11 cellular contexts compared by ENCODE assay signal in the genomic region with DNA sequence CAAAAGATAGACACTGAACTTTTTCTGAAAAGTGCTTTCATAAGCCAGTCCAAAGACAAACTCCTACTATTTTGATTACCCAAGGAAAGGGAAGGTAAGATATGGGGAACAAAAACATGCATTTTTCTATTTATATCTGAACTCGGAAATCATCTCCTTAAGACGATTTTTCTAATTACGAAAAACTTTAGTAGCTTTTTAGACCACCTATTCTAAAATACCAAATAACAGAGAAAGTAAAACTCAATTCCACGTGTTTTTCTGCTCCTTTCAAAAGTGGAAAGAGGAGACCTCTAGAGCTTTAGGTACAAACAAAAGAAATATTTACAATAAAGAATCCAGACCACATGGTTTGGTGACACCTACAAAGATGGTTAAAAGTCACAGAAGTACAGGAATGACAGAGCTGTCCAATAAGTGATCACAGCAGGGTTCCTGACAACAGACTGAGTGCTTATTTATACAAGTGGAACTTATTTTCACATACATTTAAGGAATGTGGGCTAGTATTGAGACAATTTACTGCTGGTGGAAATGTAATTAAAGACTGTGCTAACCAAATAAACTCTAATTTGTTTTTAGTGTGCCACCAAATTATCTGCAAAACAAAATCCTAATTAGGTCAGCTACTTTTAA. TPM values are rescaled to one million over a fixed set of nuclear protein-coding genes. Genes with fewer than 3 reads are reported as not detected.
DNase-seq lines count a peak whose midpoint lies in the region; ATAC-seq and TF ChIP-seq lines count a peak whose summit lies in the region.
"Had no signal": no experiment of that assay in that cellular context is flagged by ENCODE, and none has a peak within 500 bp of the region (broad histone marks: within the 10 kb centered on the region; RNA-seq: fewer than 3 reads in every experiment).

No MANE protein-coding gene starts in this region.

- H3K27me3 Mint-ChIP-seq in immature natural killer cell (ENCODE audit: low read depth in 3 of 3), result peaks cover 8 to 11% (median 8%) of the 10 kb centered on the region in 3 donors

- H3K4me3 ChIP-seq in fibroblast of mammary gland (ENCODE audit: control insufficient read depth, low read depth, low read length), result peak overlapping the region; percentile 83
- no peak overlapping the region for H3K4me3 ChIP-seq in trophoblast cell (ENCODE audit: low read depth, low read length)

- H4K91ac ChIP-seq in trophoblast cell (ENCODE audit: low read depth, low read length), result no peak overlapping the region

- no peaks in the 10 kb centered on the region for H3K36me3 Mint-ChIP-seq in immature natural killer cell
- H3K36me3 Mint-ChIP-seq: memory B cell had no signal

- no peaks in the 10 kb centered on the region for H3K4me1 Mint-ChIP-seq in immature natural killer cell
- H3K4me1 Mint-ChIP-seq: memory B cell had no signal

- H3K23ac ChIP-seq in trophoblast cell (ENCODE audit: low read length), result no peak overlapping the region

- no peak overlapping the region for H3K27ac ChIP-seq in trophoblast cell (ENCODE audit: low read depth, low read length)

- H4K8ac ChIP-seq in trophoblast cell (ENCODE audit: low read depth, low read length), result no peak overlapping the region

- H3K79me2 ChIP-seq in trophoblast cell (ENCODE audit: control insufficient read depth, insufficient read depth, low read length, poor library complexity), result peaks cover 6% of the 10 kb centered on the region

- no peaks in the 10 kb centered on the region for H3K27me3 ChIP-seq in trophoblast cell (ENCODE audit: insufficient read depth, low read length)

- H2BK5ac ChIP-seq in trophoblast cell (ENCODE audit: low read depth, low read length, poor library complexity), result no peak overlapping the region

- no peak overlapping the region for H3K27ac Mint-ChIP-seq in immature natural killer cell
- H3K27ac Mint-ChIP-seq: memory B cell; stimulated activated naive CD8-positive, alpha-beta T cell treated with anti-CD3 and anti-CD28 coated beads, Interleukin-15, Interleukin-2, amounts not matched to agents 100 ng/mL and 50 ng/mL, for 24 hours had no signal

- H4K12ac ChIP-seq in trophoblast cell (ENCODE audit: low read depth, low read length), result no peak overlapping the region

- no peak overlapping the region for H3K18ac ChIP-seq in trophoblast cell (ENCODE audit: low read length)

- no peak for TF ChIP-seq CTCF in fibroblast of mammary gland (conservative IDR thresholded peaks at IDR 0.05; ENCODE audit: control insufficient read depth, insufficient read depth, low read depth, low read length)

- H3K36me3 ChIP-seq in trophoblast cell (ENCODE audit: control insufficient read depth in 1 of 2, insufficient read depth in 2 of 2, low read length in 2 of 2), result no peaks in the 10 kb centered on the region

- H2BK12ac ChIP-seq in trophoblast cell (ENCODE audit: low read length), result no peak overlapping the region

- H3K14ac ChIP-seq in trophoblast cell (ENCODE audit: low read length), result no peak overlapping the region

- no peaks in the 10 kb centered on the region for H3K9me3 ChIP-seq in trophoblast cell (ENCODE audit: insufficient read depth, low read depth, low read length)

- whole genome bisulfite sequencing in trophoblast cell (ENCODE audit: extremely low coverage, insufficient coverage, insufficient read length), result no CpG with 5 or more reads among the region's 4 CpGs

- DNase-seq in EH (ENCODE audit: low read depth) (peak; percentile 56), NCI-H69 (lab: John Stamatoyannopoulos, UW) (peak; percentile 83), fibroblast of mammary gland (ENCODE audit: low read depth) (no peak), trophoblast cell (no peak), immature natural killer cell (no peak)
- DNase-seq: activated gamma-delta T cell treated with Interleukin-2 at 50 U/mL for 16 hours had no signal

- H2BK120ac ChIP-seq in trophoblast cell (ENCODE audit: insufficient read depth, low read length, poor library complexity), result no peak overlapping the region

- H3K79me1 ChIP-seq in trophoblast cell (ENCODE audit: low read length), result peaks cover 9% of the 10 kb centered on the region

- no peak overlapping the region for H2AK5ac ChIP-seq in trophoblast cell (ENCODE audit: low read length)

- H3K9me3 Mint-ChIP-seq in immature natural killer cell, result peaks cover 0 to 16% (median 7%) of the 10 kb centered on the region in 6 donors
- H3K9me3 Mint-ChIP-seq: memory B cell; stimulated activated naive CD8-positive, alpha-beta T cell treated with anti-CD3 and anti-CD28 coated beads, Interleukin-15, Interleukin-2, amounts not matched to agents 100 ng/mL and 50 ng/mL, for 24 hours had no signal

- ATAC-seq in HG02642 (IDR thresholded peaks at IDR 0.05; ENCODE audit: poor library complexity, unreplicated experiment), result no peak
- no peak for ATAC-seq in HG03097 (IDR thresholded peaks at IDR 0.05; ENCODE audit: low FRiP score, unreplicated experiment)
- ATAC-seq in GM18498 (IDR thresholded peaks at IDR 0.05; ENCODE audit: unreplicated experiment), result no peak

- H3K4ac ChIP-seq in trophoblast cell (ENCODE audit: low read depth, low read length), result no peak overlapping the region

- H3K4me1 ChIP-seq in trophoblast cell (ENCODE audit: control insufficient read depth in 1 of 2, insufficient read depth in 2 of 2, low read length in 2 of 2), result no peaks in the 10 kb centered on the region

- H3K4me2 ChIP-seq in trophoblast cell (ENCODE audit: low read length), result peak overlapping the region; percentile 41

- H3K4me3 Mint-ChIP-seq in immature natural killer cell, result peak overlapping the region in 1 of 5 donors; percentile 0
- H3K4me3 Mint-ChIP-seq: memory B cell; stimulated activated naive CD8-positive, alpha-beta T cell treated with anti-CD3 and anti-CD28 coated beads, Interleukin-15, Interleukin-2, amounts not matched to agents 100 ng/mL and 50 ng/mL, for 24 hours had no signal

- no peak overlapping the region for H3K9ac ChIP-seq in trophoblast cell (ENCODE audit: low read length)

- no peak overlapping the region for H2AFZ ChIP-seq in trophoblast cell (ENCODE audit: insufficient read depth, low read length, poor library complexity)

RNA-seq across cellular contexts. Expression of a gene that starts 2.5 kb away (rescaled TPM):
- polyA plus RNA-seq in trophoblast cell (2013), result 10.2 and 11.3 TPM in 2 replicates
- polyA plus RNA-seq in immature natural killer cell, result not detected

Comparison
In these comparisons a context has a peak if more than half of its experiments do, and no peak if none do; other contexts are left out.
1. DNase-seq: peak in EH (single experiment) and NCI-H69 (single experiment); none in fibroblast of mammary gland (single experiment), trophoblast cell (0 of 2) and immature natural killer cell (0 of 3).